ENCODE assay signal across 13 cellular contexts in the genomic region with DNA sequence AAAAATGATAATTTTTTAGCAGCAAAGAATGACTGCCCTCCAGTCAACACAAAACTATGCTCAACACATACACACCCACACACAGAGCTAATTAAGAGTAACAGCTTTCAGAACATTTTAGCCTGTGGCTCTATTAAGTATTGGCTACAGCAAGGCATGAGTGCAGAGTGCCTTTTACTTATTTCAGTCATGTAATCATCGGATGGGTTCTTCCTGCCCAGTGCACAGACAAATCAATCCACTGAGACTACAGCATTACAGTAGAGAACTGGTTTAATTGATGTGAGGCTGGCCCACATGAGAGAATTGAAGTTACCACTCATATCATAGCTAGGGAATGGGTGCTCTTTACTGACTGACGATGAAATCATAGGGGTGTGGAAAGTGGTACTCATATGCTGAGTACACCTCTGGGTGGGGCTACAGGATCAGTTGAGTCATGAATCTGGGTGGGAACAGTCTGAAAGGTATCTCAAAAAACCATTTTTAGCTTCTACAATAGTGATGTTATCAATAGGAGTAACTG.
DNase-seq lines count a peak whose midpoint lies in the region; ATAC-seq and TF ChIP-seq lines count a peak whose summit lies in the region.
"Had no signal": no experiment of that assay in that cellular context is flagged by ENCODE, and none has a peak within 500 bp of the region (broad histone marks: within the 10 kb centered on the region; RNA-seq: fewer than 3 reads in every experiment).

No MANE protein-coding gene starts in this region.

- no peaks in the 10 kb centered on the region for H3K36me3 Mint-ChIP-seq in WTC11
- no peaks in the 10 kb centered on the region for H3K36me3 Mint-ChIP-seq in neural crest cell (ENCODE audit: low read depth)

- H3K9me3 Mint-ChIP-seq in WTC11: no peaks in the 10 kb centered on the region
- H3K9me3 Mint-ChIP-seq in neural crest cell: peaks cover 3% of the 10 kb centered on the region

- H3K4me1 Mint-ChIP-seq in WTC11 (no peaks in the 10 kb centered on the region), neural crest cell (peaks cover 3% of the 10 kb centered on the region)

- H3K4me3 Mint-ChIP-seq in WTC11: no peak overlapping the region
- H3K4me3 Mint-ChIP-seq in neural crest cell: no peak overlapping the region

- no peaks in the 10 kb centered on the region for H3K27me3 Mint-ChIP-seq in WTC11 (ENCODE audit: low read depth)
- no peaks in the 10 kb centered on the region for H3K27me3 Mint-ChIP-seq in neural crest cell (ENCODE audit: low read depth)

- POLR2A ChIA-PET in WTC11 (lab: Charles Lee): no interaction called here

- no peak for TF ChIP-seq CTCF in WTC11 (IDR thresholded peaks at IDR 0.05)
- TF ChIP-seq CTCF in neural crest cell (conservative IDR thresholded peaks at IDR 0.05): peak; percentile 22

- H3K27ac Mint-ChIP-seq in WTC11 (no peak overlapping the region), neural crest cell (ENCODE audit: unreplicated experiment) (no peak overlapping the region)

- peak; percentile 20 for DNase-seq in activated CD4-positive, alpha-beta T cell treated with anti-CD3 and anti-CD28 coated beads for 48 hours
- DNase-seq in activated CD4-positive, alpha-beta T cell treated with anti-CD3 and anti-CD28 coated beads, Interleukin-2, amount 50 U/mL, for 1 hour: no peak
- DNase-seq in HPDE6-E6E7 (ENCODE audit: extremely low spot score): peak; percentile 64
- DNase-seq in WTC11 (ENCODE audit: low spot score): peak; percentile 15
- no peak for DNase-seq in neural crest cell (ENCODE audit: low read depth, low spot score)
- no peak for DNase-seq in stimulated activated naive CD4-positive, alpha-beta T cell (lab: John Stamatoyannopoulos, UW)
- no peak for DNase-seq in GF-D8 (lab: John Stamatoyannopoulos, UW)
- DNase-seq: activated CD8-positive, alpha-beta memory T cell treated with anti-CD3 and anti-CD28 coated beads, Interleukin-2, amount 50 U/mL, for 4 hours; central memory CD4-positive, alpha-beta T cell; lower lobe of right lung; NCI-H2081 treated with DMSO at 0.1 percent for 48 hours; transverse colon had no signal

- peak; percentile 96 for ATAC-seq in WTC11
- no peak for ATAC-seq in GM19395 (IDR thresholded peaks at IDR 0.05; ENCODE audit: unreplicated experiment)
- ATAC-seq: lower lobe of right lung had no signal

- CTCF ChIA-PET in WTC11 (lab: Charles Lee): interaction anchor here (0.6 to 1.5 kb wide), 9 partner anchors 16 to 525 kb away, joined by 3 to 9 read pairs (median 3); no protein-coding TSS in a partner anchor

TF ChIP-seq in WTC11, 78 proteins besides CTCF, POLR2A, EP300 and RAD21 (continues in another document):
- no peak for TF ChIP-seq TEAD4 (CRISPR knock-in tag; IDR thresholded peaks at IDR 0.05)
- TF ChIP-seq AFF4 (CRISPR knock-in tag; IDR thresholded peaks at IDR 0.05; ENCODE audit: borderline replicate concordance): no peak
- TF ChIP-seq, protein P1, sequence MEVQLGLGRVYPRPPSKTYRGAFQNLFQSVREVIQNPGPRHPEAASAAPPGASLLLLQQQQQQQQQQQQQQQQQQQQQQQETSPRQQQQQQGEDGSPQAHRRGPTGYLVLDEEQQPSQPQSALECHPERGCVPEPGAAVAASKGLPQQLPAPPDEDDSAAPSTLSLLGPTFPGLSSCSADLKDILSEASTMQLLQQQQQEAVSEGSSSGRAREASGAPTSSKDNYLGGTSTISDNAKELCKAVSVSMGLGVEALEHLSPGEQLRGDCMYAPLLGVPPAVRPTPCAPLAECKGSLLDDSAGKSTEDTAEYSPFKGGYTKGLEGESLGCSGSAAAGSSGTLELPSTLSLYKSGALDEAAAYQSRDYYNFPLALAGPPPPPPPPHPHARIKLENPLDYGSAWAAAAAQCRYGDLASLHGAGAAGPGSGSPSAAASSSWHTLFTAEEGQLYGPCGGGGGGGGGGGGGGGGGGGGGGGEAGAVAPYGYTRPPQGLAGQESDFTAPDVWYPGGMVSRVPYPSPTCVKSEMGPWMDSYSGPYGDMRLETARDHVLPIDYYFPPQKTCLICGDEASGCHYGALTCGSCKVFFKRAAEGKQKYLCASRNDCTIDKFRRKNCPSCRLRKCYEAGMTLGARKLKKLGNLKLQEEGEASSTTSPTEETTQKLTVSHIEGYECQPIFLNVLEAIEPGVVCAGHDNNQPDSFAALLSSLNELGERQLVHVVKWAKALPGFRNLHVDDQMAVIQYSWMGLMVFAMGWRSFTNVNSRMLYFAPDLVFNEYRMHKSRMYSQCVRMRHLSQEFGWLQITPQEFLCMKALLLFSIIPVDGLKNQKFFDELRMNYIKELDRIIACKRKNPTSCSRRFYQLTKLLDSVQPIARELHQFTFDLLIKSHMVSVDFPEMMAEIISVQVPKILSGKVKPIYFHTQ (CRISPR knock-in tag; IDR thresholded peaks at IDR 0.05): no peak
- TF ChIP-seq, protein P2, sequence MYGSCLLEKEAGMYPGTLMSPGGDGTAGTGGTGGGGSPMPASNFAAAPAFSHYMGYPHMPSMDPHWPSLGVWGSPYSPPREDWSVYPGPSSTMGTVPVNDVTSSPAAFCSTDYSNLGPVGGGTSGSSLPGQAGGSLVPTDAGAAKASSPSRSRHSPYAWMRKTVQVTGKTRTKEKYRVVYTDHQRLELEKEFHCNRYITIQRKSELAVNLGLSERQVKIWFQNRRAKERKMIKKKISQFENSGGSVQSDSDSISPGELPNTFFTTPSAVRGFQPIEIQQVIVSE (CRISPR knock-in tag; IDR thresholded peaks at IDR 0.05; ENCODE audit: borderline replicate concordance): no peak
- TF ChIP-seq, protein P3, sequence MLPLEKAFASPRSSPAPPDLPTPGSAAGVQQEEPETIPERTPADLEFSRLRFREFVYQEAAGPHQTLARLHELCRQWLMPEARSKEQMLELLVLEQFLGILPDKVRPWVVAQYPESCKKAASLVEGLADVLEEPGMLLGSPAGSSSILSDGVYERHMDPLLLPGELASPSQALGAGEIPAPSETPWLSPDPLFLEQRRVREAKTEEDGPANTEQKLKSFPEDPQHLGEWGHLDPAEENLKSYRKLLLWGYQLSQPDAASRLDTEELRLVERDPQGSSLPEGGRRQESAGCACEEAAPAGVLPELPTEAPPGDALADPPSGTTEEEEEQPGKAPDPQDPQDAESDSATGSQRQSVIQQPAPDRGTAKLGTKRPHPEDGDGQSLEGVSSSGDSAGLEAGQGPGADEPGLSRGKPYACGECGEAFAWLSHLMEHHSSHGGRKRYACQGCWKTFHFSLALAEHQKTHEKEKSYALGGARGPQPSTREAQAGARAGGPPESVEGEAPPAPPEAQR (CRISPR knock-in tag; IDR thresholded peaks at IDR 0.05): no peak
- no peak for TF ChIP-seq EMX1 (CRISPR knock-in tag; IDR thresholded peaks at IDR 0.05)
- TF ChIP-seq, protein P4, sequence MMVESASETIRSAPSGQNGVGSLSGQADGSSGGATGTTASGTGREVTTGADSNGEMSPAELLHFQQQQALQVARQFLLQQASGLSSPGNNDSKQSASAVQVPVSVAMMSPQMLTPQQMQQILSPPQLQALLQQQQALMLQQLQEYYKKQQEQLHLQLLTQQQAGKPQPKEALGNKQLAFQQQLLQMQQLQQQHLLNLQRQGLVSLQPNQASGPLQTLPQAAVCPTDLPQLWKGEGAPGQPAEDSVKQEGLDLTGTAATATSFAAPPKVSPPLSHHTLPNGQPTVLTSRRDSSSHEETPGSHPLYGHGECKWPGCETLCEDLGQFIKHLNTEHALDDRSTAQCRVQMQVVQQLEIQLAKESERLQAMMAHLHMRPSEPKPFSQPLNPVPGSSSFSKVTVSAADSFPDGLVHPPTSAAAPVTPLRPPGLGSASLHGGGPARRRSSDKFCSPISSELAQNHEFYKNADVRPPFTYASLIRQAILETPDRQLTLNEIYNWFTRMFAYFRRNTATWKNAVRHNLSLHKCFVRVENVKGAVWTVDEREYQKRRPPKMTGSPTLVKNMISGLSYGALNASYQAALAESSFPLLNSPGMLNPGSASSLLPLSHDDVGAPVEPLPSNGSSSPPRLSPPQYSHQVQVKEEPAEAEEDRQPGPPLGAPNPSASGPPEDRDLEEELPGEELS (CRISPR knock-in tag; IDR thresholded peaks at IDR 0.05): no peak
- no peak for TF ChIP-seq SP1 (CRISPR knock-in tag; conservative IDR thresholded peaks at IDR 0.05)
- TF ChIP-seq ZNF423 (CRISPR knock-in tag; IDR thresholded peaks at IDR 0.05): no peak
- no peak for TF ChIP-seq SMAD3 (CRISPR knock-in tag; IDR thresholded peaks at IDR 0.05; ENCODE audit: borderline replicate concordance)
- no peak for TF ChIP-seq ZNF263 (CRISPR knock-in tag; IDR thresholded peaks at IDR 0.05; ENCODE audit: low read depth)
- no peak for TF ChIP-seq GABPB1 (CRISPR knock-in tag; IDR thresholded peaks at IDR 0.05)
- no peak for TF ChIP-seq NR2C2 (CRISPR knock-in tag; IDR thresholded peaks at IDR 0.05)
- no peak for TF ChIP-seq ZNF396 (CRISPR knock-in tag; IDR thresholded peaks at IDR 0.05; ENCODE audit: borderline replicate concordance)
- no peak for TF ChIP-seq ZNF138 (CRISPR knock-in tag; conservative IDR thresholded peaks at IDR 0.05)

Comparison
In these comparisons a context has a peak if more than half of its experiments do, and no peak if none do; other contexts are left out.
1. DNase-seq: peak in activated CD4-positive, alpha-beta T cell treated with anti-CD3 and anti-CD28 coated beads for 48 hours (single experiment), HPDE6-E6E7 (single experiment) and WTC11 (single experiment); none in activated CD4-positive, alpha-beta T cell treated with anti-CD3 and anti-CD28 coated beads, Interleukin-2, amount 50 U/mL, for 1 hour (single experiment), neural crest cell (single experiment), stimulated activated naive CD4-positive, alpha-beta T cell (0 of 6) and GF-D8 (single experiment).